ENCODE assay signal across 8 cellular contexts in genomic region chr11:94897330-94897768, GRCh38.
DNase-seq lines count a peak whose midpoint lies in the region; ATAC-seq and TF ChIP-seq lines count a peak whose summit lies in the region.

No MANE protein-coding gene starts in this region.

- ATAC-seq in GM18498 (IDR thresholded peaks at IDR 0.05; ENCODE audit: unreplicated experiment) = peak; percentile 75

- TF ChIP-seq CTCF in HL-60 (IDR thresholded peaks at IDR 0.05; ENCODE audit: insufficient read depth, low read length) (peak; percentile 84), astrocyte of the cerebellum (IDR thresholded peaks at IDR 0.05; ENCODE audit: low read depth, low read length, missing control alignments) (peak; percentile 90)

- in situ Hi-C loops in astrocyte of the cerebellum (cut with HindIII; ENCODE audit: low sequenced_read_pairs) = no loop called here

- H3K4me3 Mint-ChIP-seq in T-helper 2 cell treated with Interferon-gamma antibody and Interleukin-4, amounts not matched to agents 5 μg/mL and 100 μg/mL, for 36 hours = no peak overlapping the region

- H3K27me3 Mint-ChIP-seq in T-helper 2 cell treated with Interferon-gamma antibody and Interleukin-4, amounts not matched to agents 5 μg/mL and 100 μg/mL, for 36 hours (ENCODE audit: low read depth) = peaks cover 2% of the 10 kb centered on the region

- no peak overlapping the region for H3K27ac Mint-ChIP-seq in T-helper 2 cell treated with Interferon-gamma antibody and Interleukin-4, amounts not matched to agents 5 μg/mL and 100 μg/mL, for 36 hours

- peaks cover 5% of the 10 kb centered on the region for H3K27me3 ChIP-seq in HL-60 (ENCODE audit: insufficient read depth, poor library complexity, severe bottlenecking)

- H3K4me3 ChIP-seq in HL-60 (replicated peaks; ENCODE audit: insufficient read depth, low read length) (no peak overlapping the region), astrocyte of the cerebellum (ENCODE audit: low read depth, low read length) (no peak overlapping the region)

- DNase-seq in AML-193 (lab: John Stamatoyannopoulos, UW) = peak; percentile 38 to 45
- peak; percentile 6 to 42 for DNase-seq in HL-60 (ENCODE audit: low read depth in 1 of 2, low spot score in 1 of 2)
- peak; percentile 65 for DNase-seq in OCI-M1 (lab: John Stamatoyannopoulos, UW)
- DNase-seq in astrocyte of the cerebellum (ENCODE audit: low read depth) = peak; percentile 36
- DNase-seq in inferior parietal cortex (ENCODE audit: extremely low spot score) = peak; percentile 81
- DNase-seq in stimulated activated CD4-positive, alpha-beta T cell treated with anti-CD3 and anti-CD28 coated beads, Interleukin-1b, Interleukin-23, amount 100 ng/mL, for 48 hours = peak; percentile 33
- DNase-seq in T-helper 2 cell treated with Interferon-gamma antibody and Interleukin-4, amounts not matched to agents 5 μg/mL and 100 μg/mL, for 36 hours (ENCODE audit: low spot score) = no peak

- H3K9me3 Mint-ChIP-seq in T-helper 2 cell treated with Interferon-gamma antibody and Interleukin-4, amounts not matched to agents 5 μg/mL and 100 μg/mL, for 36 hours = peaks cover 16% of the 10 kb centered on the region

- no peaks in the 10 kb centered on the region for H3K4me1 Mint-ChIP-seq in T-helper 2 cell treated with Interferon-gamma antibody and Interleukin-4, amounts not matched to agents 5 μg/mL and 100 μg/mL, for 36 hours (ENCODE audit: low read depth)

- no peaks in the 10 kb centered on the region for H3K36me3 Mint-ChIP-seq in T-helper 2 cell treated with Interferon-gamma antibody and Interleukin-4, amounts not matched to agents 5 μg/mL and 100 μg/mL, for 36 hours (ENCODE audit: low read depth)

- no peak overlapping the region for H3K27ac ChIP-seq in HL-60 (replicated peaks)
